Comparison of ENCODE assay signal across 1 cellular context in the genomic region with DNA sequence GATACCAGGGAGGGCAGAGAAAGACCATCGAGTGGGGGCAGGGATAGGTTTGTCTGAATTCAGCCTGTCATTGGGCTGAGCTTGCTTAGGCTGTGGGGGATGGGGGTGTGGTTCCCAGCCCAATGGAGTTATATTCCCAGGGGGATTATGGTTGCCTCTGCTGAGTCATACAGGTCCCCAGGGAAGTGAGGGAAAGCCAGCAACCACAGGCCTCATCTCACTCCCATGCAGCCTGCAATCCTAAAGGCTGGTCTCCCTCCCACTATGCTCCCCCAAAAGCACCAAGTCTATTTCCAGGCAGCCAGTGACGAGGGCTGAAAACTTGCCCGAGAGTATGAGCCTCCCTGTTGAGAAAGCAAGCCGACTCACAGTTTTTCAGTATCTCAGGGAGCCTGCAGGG.
TF ChIP-seq lines count a peak whose summit lies in the region.

No MANE protein-coding gene starts in this region.

TF ChIP-seq in A549, 52 proteins besides CTCF, POLR2A, EP300 and RAD21:
- TF ChIP-seq HMGXB4 (CRISPR knock-in tag; IDR thresholded peaks at IDR 0.05; ENCODE audit: borderline replicate concordance): no peak
- no peak for TF ChIP-seq PBX3 (IDR thresholded peaks at IDR 0.05)
- TF ChIP-seq ZFP36 (IDR thresholded peaks at IDR 0.05; ENCODE audit: borderline replicate concordance, partially characterized antibody): no peak
- TF ChIP-seq CEBPB (IDR thresholded peaks at IDR 0.05): no peak
- TF ChIP-seq MAFK (IDR thresholded peaks at IDR 0.05; ENCODE audit: partially characterized antibody): no peak
- TF ChIP-seq FOXS1 (CRISPR knock-in tag; IDR thresholded peaks at IDR 0.05): no peak
- TF ChIP-seq SREBF2 (IDR thresholded peaks at IDR 0.05): no peak
- no peak for TF ChIP-seq ZSCAN20 (CRISPR knock-in tag; IDR thresholded peaks at IDR 0.05)
- no peak for TF ChIP-seq NR3C1 (IDR thresholded peaks at IDR 0.05)
- no peak for TF ChIP-seq HOXB13 (CRISPR knock-in tag; IDR thresholded peaks at IDR 0.05; ENCODE audit: low read depth)
- no peak for TF ChIP-seq HOXA7 (CRISPR knock-in tag; IDR thresholded peaks at IDR 0.05)
- TF ChIP-seq BHLHE40 (IDR thresholded peaks at IDR 0.05; ENCODE audit: low read depth, low read length): no peak
